24 cellular contexts compared by ENCODE assay signal in genomic region chr7:1591876-1592275, GRCh38. TPM values are rescaled to one million over a fixed set of nuclear protein-coding genes. Genes with fewer than 3 reads are reported as not detected.
DNase-seq lines count a peak whose midpoint lies in the region; ATAC-seq and TF ChIP-seq lines count a peak whose summit lies in the region.
"Had no signal": no experiment of that assay in that cellular context is flagged by ENCODE, and none has a peak within 500 bp of the region (broad histone marks: within the 10 kb centered on the region; RNA-seq: fewer than 3 reads in every experiment).

No MANE protein-coding gene starts in this region.

- POLR2A ChIA-PET in activated CD4-positive, alpha-beta T cell treated with anti-CD3 and anti-CD28 coated beads for 36 hours (lab: Charles Lee): no interaction called here
- POLR2A ChIA-PET in activated CD4-positive, alpha-beta T cell treated with anti-CD3 and anti-CD28 coated beads, Interleukin-2, amount 10 ng/mL, durations not matched to agents 7 days and 5 days (lab: Charles Lee): no interaction called here
- POLR2A ChIA-PET in CD8-positive, alpha-beta T cell (lab: Charles Lee): no interaction called here
- POLR2A ChIA-PET in activated B cell treated with CpG ODN at 0.5 μM for 24 hours (lab: Charles Lee): no interaction called here

- intact Hi-C loops in activated CD4-positive, alpha-beta T cell treated with anti-CD3 and anti-CD28 coated beads for 36 hours (cut with DNase I, micrococcal nuclease): no loop called here
- intact Hi-C loops in CD8-positive, alpha-beta T cell (cut with DNase I, micrococcal nuclease): no loop called here
- intact Hi-C loops in activated B cell treated with CpG ODN at 0.5 μM for 24 hours (cut with micrococcal nuclease): loop anchor here (1.0 kb wide), 1 partner anchor 22 kb away; the partner anchor contains the start of gene PSMG3

- H3K27me3 ChIP-seq in CD8-positive, alpha-beta T cell (ENCODE audit: insufficient read depth, low read length): no peaks in the 10 kb centered on the region

- peak overlapping the region; percentile 43 for H3K4me3 ChIP-seq in CD8-positive, alpha-beta T cell (ENCODE audit: low read depth, low read length)
- H3K4me3 ChIP-seq: HAP-1, psoas muscle, tibial artery had no signal

- no peaks in the 10 kb centered on the region for H3K36me3 ChIP-seq in CD8-positive, alpha-beta T cell (ENCODE audit: insufficient read depth, low read length)
- H3K36me3 ChIP-seq: brain microvascular endothelial cell, HAP-1, tibial artery had no signal

- TF ChIP-seq CTCF in CD8-positive, alpha-beta T cell (IDR thresholded peaks at IDR 0.05): no peak
- no peak for TF ChIP-seq CTCF in activated B cell treated with CpG ODN at 0.5 μM for 24 hours (IDR thresholded peaks at IDR 0.05)

- no peak overlapping the region for H3K27ac Mint-ChIP-seq in activated CD4-positive, alpha-beta T cell treated with anti-CD3 and anti-CD28 coated beads for 36 hours
- no peak overlapping the region for H3K27ac Mint-ChIP-seq in activated CD4-positive, alpha-beta T cell treated with anti-CD3 and anti-CD28 coated beads, Interleukin-2, amount 10 ng/mL, durations not matched to agents 7 days and 5 days
- H3K27ac Mint-ChIP-seq in CD8-positive, alpha-beta T cell: no peak overlapping the region
- H3K27ac Mint-ChIP-seq in activated B cell treated with CpG ODN at 0.5 μM for 24 hours (peak overlapping the region; percentile 35), memory B cell (no peak overlapping the region)
- H3K27ac Mint-ChIP-seq: mesothelial cell of epicardium; T-helper 1 cell treated with Interleukin-12 subunit alpha and Interleukin-12 subunit beta and Interleukin-4 antibody, amounts not matched to agents 30 μg/mL and 1 μg/mL, for 36 hours had no signal

- peak; percentile 28 for DNase-seq in activated CD4-positive, alpha-beta T cell treated with anti-CD3 and anti-CD28 coated beads for 36 hours
- DNase-seq in activated CD4-positive, alpha-beta T cell treated with anti-CD3 and anti-CD28 coated beads, Interleukin-2, amount 10 ng/mL, durations not matched to agents 7 days and 5 days: no peak
- DNase-seq in CD8-positive, alpha-beta T cell: peak in 2 of 7 experiments; percentile 19 to 31
- no peak for DNase-seq in activated B cell treated with CpG ODN at 0.5 μM for 24 hours
- no peak for DNase-seq in memory B cell (ENCODE audit: low spot score in 2 of 2)
- no peak for DNase-seq in NOMO-1 treated with dmso at 0.1 percent for 144 hours (lab: John Stamatoyannopoulos, UW; ENCODE audit: unreplicated experiment)
- DNase-seq: 8988T; activated CD4-positive, CD25-positive, alpha-beta regulatory T cell; brain microvascular endothelial cell; cortex of kidney; foreskin keratinocyte; KBM-7; NCI-H1048; NCI-H2029 treated with DMSO at 0.1 percent for 48 hours; NCI-H446 treated with DMSO at 0.1 percent for 48 hours; psoas muscle; SHP77; tibial artery had no signal

- CTCF ChIA-PET in activated CD4-positive, alpha-beta T cell treated with anti-CD3 and anti-CD28 coated beads for 36 hours (lab: Charles Lee): interaction anchor here (1.4 kb wide), 1 partner anchor 13 kb away, joined by 3 read pairs; no protein-coding TSS in a partner anchor
- CTCF ChIA-PET in activated CD4-positive, alpha-beta T cell treated with anti-CD3 and anti-CD28 coated beads, Interleukin-2, amount 10 ng/mL, durations not matched to agents 7 days and 5 days (lab: Charles Lee): interaction anchor here (1.5 kb wide), 1 partner anchor 13 kb away, joined by 3 read pairs; no protein-coding TSS in a partner anchor
- CTCF ChIA-PET in CD8-positive, alpha-beta T cell (lab: Charles Lee): interaction anchor here (0.9 kb wide), 1 partner anchor 11 kb away, joined by 3 read pairs; no protein-coding TSS in a partner anchor
- CTCF ChIA-PET in activated B cell treated with CpG ODN at 0.5 μM for 24 hours (lab: Charles Lee): no interaction called here

- H3K36me3 Mint-ChIP-seq in activated CD4-positive, alpha-beta T cell treated with anti-CD3 and anti-CD28 coated beads for 36 hours (ENCODE audit: low read depth): peaks cover 2% of the 10 kb centered on the region
- H3K36me3 Mint-ChIP-seq in activated CD4-positive, alpha-beta T cell treated with anti-CD3 and anti-CD28 coated beads, Interleukin-2, amount 10 ng/mL, durations not matched to agents 7 days and 5 days (ENCODE audit: low read depth): no peaks in the 10 kb centered on the region
- H3K36me3 Mint-ChIP-seq in CD8-positive, alpha-beta T cell: no peaks in the 10 kb centered on the region
- H3K36me3 Mint-ChIP-seq in activated B cell treated with CpG ODN at 0.5 μM for 24 hours (ENCODE audit: low read depth): no peaks in the 10 kb centered on the region
- H3K36me3 Mint-ChIP-seq in memory B cell: no peaks in the 10 kb centered on the region
- H3K36me3 Mint-ChIP-seq: mesothelial cell of epicardium had no signal

- peak; percentile 37 for ATAC-seq in activated CD4-positive, alpha-beta T cell treated with anti-CD3 and anti-CD28 coated beads for 36 hours
- peak; percentile 44 for ATAC-seq in CD8-positive, alpha-beta T cell
- no peak for ATAC-seq in activated B cell treated with CpG ODN at 0.5 μM for 24 hours (ENCODE audit: low read depth)
- ATAC-seq in memory B cell (ENCODE audit: low read depth): peak; percentile 55
- no peak for ATAC-seq in HG03460 (IDR thresholded peaks at IDR 0.05; ENCODE audit: unreplicated experiment)
- ATAC-seq in HG02678 (IDR thresholded peaks at IDR 0.05; ENCODE audit: unreplicated experiment): no peak
- ATAC-seq: foreskin keratinocyte, psoas muscle had no signal

- H3K9me3 ChIP-seq in CD8-positive, alpha-beta T cell (ENCODE audit: low read length): no peaks in the 10 kb centered on the region
- H3K9me3 ChIP-seq: HAP-1 had no signal

- peaks cover 37% of the 10 kb centered on the region for H3K27me3 Mint-ChIP-seq in activated CD4-positive, alpha-beta T cell treated with anti-CD3 and anti-CD28 coated beads for 36 hours
- H3K27me3 Mint-ChIP-seq in activated CD4-positive, alpha-beta T cell treated with anti-CD3 and anti-CD28 coated beads, Interleukin-2, amount 10 ng/mL, durations not matched to agents 7 days and 5 days: peaks cover 28% of the 10 kb centered on the region
- peaks cover 30% of the 10 kb centered on the region for H3K27me3 Mint-ChIP-seq in CD8-positive, alpha-beta T cell (ENCODE audit: low read depth)
- H3K27me3 Mint-ChIP-seq in activated B cell treated with CpG ODN at 0.5 μM for 24 hours (peaks cover 28% of the 10 kb centered on the region), memory B cell (peaks cover 37% of the 10 kb centered on the region)

- peaks cover 22% of the 10 kb centered on the region for H3K4me1 Mint-ChIP-seq in activated CD4-positive, alpha-beta T cell treated with anti-CD3 and anti-CD28 coated beads for 36 hours
- peaks cover 16% of the 10 kb centered on the region for H3K4me1 Mint-ChIP-seq in activated CD4-positive, alpha-beta T cell treated with anti-CD3 and anti-CD28 coated beads, Interleukin-2, amount 10 ng/mL, durations not matched to agents 7 days and 5 days
- peaks cover 22% of the 10 kb centered on the region for H3K4me1 Mint-ChIP-seq in CD8-positive, alpha-beta T cell (ENCODE audit: low read depth)
- peaks cover 29% of the 10 kb centered on the region for H3K4me1 Mint-ChIP-seq in activated B cell treated with CpG ODN at 0.5 μM for 24 hours
- peaks cover 26% of the 10 kb centered on the region for H3K4me1 Mint-ChIP-seq in memory B cell
- H3K4me1 Mint-ChIP-seq: neural crest cell had no signal

- no peak overlapping the region for H3K27ac ChIP-seq in CD8-positive, alpha-beta T cell (ENCODE audit: low read depth, low read length)
- H3K27ac ChIP-seq: brain microvascular endothelial cell, foreskin keratinocyte, psoas muscle, tibial artery had no signal

- peaks cover 23% of the 10 kb centered on the region for H3K4me1 ChIP-seq in CD8-positive, alpha-beta T cell (ENCODE audit: insufficient read depth, low read length)
- H3K4me1 ChIP-seq: foreskin keratinocyte, HAP-1, psoas muscle, tibial artery had no signal

- peaks cover 10% of the 10 kb centered on the region for H3K9me3 Mint-ChIP-seq in activated CD4-positive, alpha-beta T cell treated with anti-CD3 and anti-CD28 coated beads for 36 hours (ENCODE audit: low read depth)
- peaks cover 6% of the 10 kb centered on the region for H3K9me3 Mint-ChIP-seq in activated CD4-positive, alpha-beta T cell treated with anti-CD3 and anti-CD28 coated beads, Interleukin-2, amount 10 ng/mL, durations not matched to agents 7 days and 5 days
- no peaks in the 10 kb centered on the region for H3K9me3 Mint-ChIP-seq in CD8-positive, alpha-beta T cell
- H3K9me3 Mint-ChIP-seq in activated B cell treated with CpG ODN at 0.5 μM for 24 hours (no peaks in the 10 kb centered on the region), memory B cell (peaks cover 5% of the 10 kb centered on the region)
- H3K9me3 Mint-ChIP-seq: neural crest cell had no signal

- peak overlapping the region; percentile 27 for H3K4me3 Mint-ChIP-seq in activated CD4-positive, alpha-beta T cell treated with anti-CD3 and anti-CD28 coated beads for 36 hours
- H3K4me3 Mint-ChIP-seq in activated CD4-positive, alpha-beta T cell treated with anti-CD3 and anti-CD28 coated beads, Interleukin-2, amount 10 ng/mL, durations not matched to agents 7 days and 5 days: no peak overlapping the region
- H3K4me3 Mint-ChIP-seq in CD8-positive, alpha-beta T cell: peak overlapping the region; percentile 46
- H3K4me3 Mint-ChIP-seq in activated B cell treated with CpG ODN at 0.5 μM for 24 hours: peak overlapping the region; percentile 74
- peak overlapping the region; percentile 55 for H3K4me3 Mint-ChIP-seq in memory B cell
- H3K4me3 Mint-ChIP-seq: mesothelial cell of epicardium, neural crest cell had no signal

RNA-seq across cellular contexts. Expression of gene PSMG3, which starts 22.0 kb away (rescaled TPM):
- 10 to 100 TPM; 21.4 to 33.0 TPM for total RNA-seq in activated CD4-positive, alpha-beta T cell treated with anti-CD3 and anti-CD28 coated beads for 36 hours
- total RNA-seq in activated CD4-positive, alpha-beta T cell treated with anti-CD3 and anti-CD28 coated beads, Interleukin-2, amount 10 ng/mL, durations not matched to agents 7 days and 5 days: 10 to 100 TPM; 23.1 to 29.3 TPM
- total RNA-seq in CD8-positive, alpha-beta T cell: 10 to 100 TPM; 20.9 to 21.0 TPM
- 29.5 and 30.5 TPM in 2 replicates for total RNA-seq in activated B cell treated with CpG ODN at 0.5 μM for 24 hours

RNA-seq across cellular contexts. Expression of gene TMEM184A, which starts 35.9 kb away (rescaled TPM):
- under 1 TPM; 0.05 to 0.14 TPM for total RNA-seq in activated CD4-positive, alpha-beta T cell treated with anti-CD3 and anti-CD28 coated beads for 36 hours
- not detected for total RNA-seq in activated CD4-positive, alpha-beta T cell treated with anti-CD3 and anti-CD28 coated beads, Interleukin-2, amount 10 ng/mL, durations not matched to agents 7 days and 5 days
- not detected for total RNA-seq in CD8-positive, alpha-beta T cell
- not detected in 2 replicates for total RNA-seq in activated B cell treated with CpG ODN at 0.5 μM for 24 hours
- total RNA-seq: neural crest cell had no signal

Comparison
In these comparisons a context has a peak if more than half of its experiments do, and no peak if none do; other contexts are left out.
1. ATAC-seq: peak in activated CD4-positive, alpha-beta T cell treated with anti-CD3 and anti-CD28 coated beads for 36 hours (single experiment), CD8-positive, alpha-beta T cell (single experiment) and memory B cell (single experiment); none in activated B cell treated with CpG ODN at 0.5 μM for 24 hours (single experiment), HG03460 (single experiment) and HG02678 (single experiment).